24 cellular contexts compared by ENCODE assay signal in genomic region chr1:205069371-205070125, GRCh38. TPM values are rescaled to one million over a fixed set of nuclear protein-coding genes. Genes with fewer than 3 reads are reported as not detected.
DNase-seq lines count a peak whose midpoint lies in the region; ATAC-seq, FAIRE-seq and TF ChIP-seq lines count a peak whose summit lies in the region.
"Had no signal": no experiment of that assay in that cellular context is flagged by ENCODE, and none has a peak within 500 bp of the region (broad histone marks: within the 10 kb centered on the region; RNA-seq: fewer than 3 reads in every experiment).

No MANE protein-coding gene starts in this region.

- no peak overlapping the region for H2AFZ ChIP-seq in K562 (ENCODE audit: low read depth, low read length)

- peaks cover 7% of the 10 kb centered on the region for H3K4me1 ChIP-seq in left ventricle myocardium inferior
- H3K4me1 ChIP-seq in K562 (replicated peaks in 1 of 2; ENCODE audit: control insufficient read depth in 2 of 2, insufficient read depth in 2 of 2, low read length in 2 of 2) = peaks cover 0 to 23% of the 10 kb centered on the region in 2 experiments; a peak in 3 of 5 replicates
- no peaks in the 10 kb centered on the region for H3K4me1 ChIP-seq in tibial artery
- H3K4me1 ChIP-seq in thyroid gland = no peaks in the 10 kb centered on the region
- H3K4me1 ChIP-seq: A549 had no signal

- peak; percentile 42 for ATAC-seq in Right ventricle myocardium superior (ENCODE audit: poor library complexity)
- no peak for ATAC-seq in K562
- ATAC-seq in GM19324 (IDR thresholded peaks at IDR 0.05; ENCODE audit: low FRiP score, unreplicated experiment) = no peak
- ATAC-seq: A549; activated CD4-positive, alpha-beta T cell treated with anti-CD3 and anti-CD28 coated beads for 36 hours; activated naive CD8-positive, alpha-beta T cell treated with anti-CD3 and anti-CD28 coated beads, Interleukin-2, amount 50 U/mL, for 24 hours had no signal

- POLR2A ChIA-PET in K562 (lab: Yijun Ruan, JAX) = interaction anchor here (1.0 to 1.7 kb wide), 2 partner anchors 8 to 187 kb away, joined by 3 to 4 read pairs; no protein-coding TSS in a partner anchor

- H3K9me3 ChIP-seq in left ventricle myocardium inferior (replicated peaks) (no peaks in the 10 kb centered on the region), K562 (replicated peaks; ENCODE audit: control insufficient read depth, insufficient read depth, low read depth, low read length) (no peaks in the 10 kb centered on the region), tibial artery (no peaks in the 10 kb centered on the region), thyroid gland (no peaks in the 10 kb centered on the region)
- H3K9me3 ChIP-seq: A549, tibial nerve had no signal

- intact Hi-C loops in Right ventricle myocardium superior (cut with DNase I) = no loop called here
- intact Hi-C loops in left ventricle myocardium inferior (cut with micrococcal nuclease) = no loop called here
- intact Hi-C loops in K562 (cut with micrococcal nuclease) = loop anchor here (10.0 kb wide), 1 partner anchor 265 kb away; no protein-coding TSS in a partner anchor
- intact Hi-C loops in tibial artery (cut with DNase I; ENCODE audit: low total_unique reads) = no loop called here
- intact Hi-C loops in thyroid gland (cut with DNase I) = no loop called here

- H3K4me3 ChIP-seq in left ventricle myocardium inferior (no peak overlapping the region), K562 (no peak overlapping the region), tibial artery (no peak overlapping the region), thyroid gland (replicated peaks in 1 of 3) (no peak overlapping the region)
- H3K4me3 ChIP-seq: A549, tibial nerve had no signal

- no peak for TF ChIP-seq POLR2A in K562 (conservative IDR thresholded peaks at IDR 0.05)
- TF ChIP-seq POLR2A in thyroid gland (IDR thresholded peaks at IDR 0.05) = no peak

- in situ Hi-C loops in K562 (cut with MboI) = no loop called here

- no peak for TF ChIP-seq RAD21 in K562 (CRISPR knock-in tag; conservative IDR thresholded peaks at IDR 0.05 in 1 of 2, IDR thresholded peaks at IDR 0.05 in 1 of 2)

- H3K9me1 ChIP-seq in K562 (ENCODE audit: control insufficient read depth, insufficient read depth, low read length) = no peaks in the 10 kb centered on the region

- peak overlapping the region in 1 of 2 experiments; percentile 14; a peak in 1 of 4 replicates for H3K9ac ChIP-seq in K562 (ENCODE audit: insufficient read depth in 1 of 2, low read depth in 2 of 2, low read length in 2 of 2)

- H3K36me3 ChIP-seq in left ventricle myocardium inferior (no peaks in the 10 kb centered on the region), K562 (ENCODE audit: control insufficient read depth, insufficient read depth, low read length) (no peaks in the 10 kb centered on the region), tibial artery (no peaks in the 10 kb centered on the region), thyroid gland (no peaks in the 10 kb centered on the region)

- TF ChIP-seq EP300 in K562 (IDR thresholded peaks at IDR 0.05; ENCODE audit: low read length) = no peak

- FAIRE-seq in K562 (lab: Jason Lieb, UNC) = no peak
- FAIRE-seq: A549, H54 had no signal

- H3K27me3 ChIP-seq in left ventricle myocardium inferior (ENCODE audit: low read depth) (peaks cover 5% of the 10 kb centered on the region), K562 (ENCODE audit: control insufficient read depth in 2 of 2, insufficient read depth in 2 of 2, low read length in 2 of 2) (peaks cover 66 to 96% of the 10 kb centered on the region in 2 experiments), tibial artery (no peaks in the 10 kb centered on the region), thyroid gland (no peaks in the 10 kb centered on the region)
- H3K27me3 ChIP-seq: tibial nerve had no signal

- no TSS peak for BruUV-seq in K562 (replicated peaks; lab: Mats Ljungman, UMichigan)

- no peak overlapping the region for H3K27ac ChIP-seq in left ventricle myocardium inferior (replicated peaks)
- H3K27ac ChIP-seq in K562 (ENCODE audit: extremely low read depth, low read depth, low read length) = no peak overlapping the region
- H3K27ac ChIP-seq in tibial artery = no peak overlapping the region
- H3K27ac ChIP-seq in thyroid gland = no peak overlapping the region
- H3K27ac ChIP-seq: A549, RWPE1, tibial nerve had no signal

- no peak for DNase-seq in Right ventricle myocardium superior
- DNase-seq in left ventricle myocardium inferior = no peak
- no peak for DNase-seq in K562 (ENCODE audit: extremely low read depth in 1 of 4, low spot score in 3 of 4)
- peak; percentile 89 for DNase-seq in mesenteric fat pad (ENCODE audit: low spot score)
- peak; percentile 14 to 60 for DNase-seq in tibial artery
- DNase-seq in thyroid gland = no peak
- no peak for DNase-seq in NCI-H2029 treated with DMSO at 0.1 percent for 48 hours (lab: John Stamatoyannopoulos, UW)
- DNase-seq: activated CD4-positive, alpha-beta T cell treated with anti-CD3 and anti-CD28 coated beads for 36 hours; activated CD8-positive, alpha-beta memory T cell treated with anti-CD3 and anti-CD28 coated beads for 24 hours; activated gamma-delta T cell; activated naive CD8-positive, alpha-beta T cell treated with anti-CD3 and anti-CD28 coated beads, Interleukin-2, amount 50 U/mL, for 24 hours; CD4-positive, alpha-beta memory T cell; mammary epithelial cell; NCI-H1417; NCI-H82; stimulated activated naive CD4-positive, alpha-beta T cell treated with Interleukin-2 at 50 U/mL for 16 hours had no signal

- peaks cover 12% of the 10 kb centered on the region; the same call in 1 of the 2 replicates for H4K20me1 ChIP-seq in K562 (replicated peaks; ENCODE audit: control insufficient read depth, insufficient read depth, low read length)

- H3K4me2 ChIP-seq in K562 (ENCODE audit: insufficient read depth, low read length) = no peak overlapping the region
- H3K4me2 ChIP-seq: A549 had no signal

- TF ChIP-seq CTCF in left ventricle myocardium inferior (IDR thresholded peaks at IDR 0.05; ENCODE audit: borderline replicate concordance) (no peak), K562 (IDR thresholded peaks at IDR 0.05 in 2 of 3, conservative IDR thresholded peaks at IDR 0.05 in 1 of 3; ENCODE audit: insufficient read depth in 2 of 3, low read depth in 1 of 3, low read length in 3 of 3) (no peak), tibial artery (IDR thresholded peaks at IDR 0.05) (no peak), thyroid gland (IDR thresholded peaks at IDR 0.05) (no peak)

- CTCF ChIA-PET in K562 (lab: Yijun Ruan, JAX; ENCODE audit: low intra/inter-chr PET ratio) = no interaction called here

- no peaks in the 10 kb centered on the region for H3K79me2 ChIP-seq in K562 (ENCODE audit: control insufficient read depth, insufficient read depth, low read length)

- 8% methylated on average over 41 of the region's 42 CpGs for WGBS in K562 (ENCODE audit: insufficient coverage, low coverage, missing lambda C conversion rate)
- 82 to 91% methylated on average over 26 to 35 of the region's 42 CpGs for WGBS in thyroid gland, 2 donors

RNA-seq across cellular contexts. Expression of gene TMEM81, which starts 14.7 kb away (rescaled TPM):
- total RNA-seq in Right ventricle myocardium superior (2.7 TPM), left ventricle myocardium inferior (3.1 TPM), K562 (2014; rRNA removed) (3.2 and 3.6 TPM in 2 replicates), K562 (2014; rRNA removed; fragmentation: Illumina TruSeq; extraction: Trizol) (5.4 and 5.7 TPM in 2 replicates), K562 (2015; rRNA removed; fragmentation: Illumina TruSeq; extraction: Trizol) (3.8 and 4.0 TPM in 2 replicates), K562 (2021) (5.0 and 5.2 TPM in 2 replicates), mesenteric fat pad (2.2 TPM), thyroid gland (1 to 10 TPM in 2 of 4 donors, under 1 TPM in 2; 0.59 to 3.9 (median 1.5) TPM)
- total RNA-seq in K562 (2011; cell fraction: chromatin; rRNA removed; ENCODE audit: low replicate concordance) = 16.9 and 23.6 TPM in 2 replicates
- 11.1 and 12.3 TPM in 2 replicates for total RNA-seq in K562 (2011; cell fraction: nucleolus; rRNA removed)
- 12.7 and 14.0 TPM in 2 replicates for total RNA-seq in K562 (2011; cell fraction: nucleoplasm; rRNA removed)
- polyA plus RNA-seq in K562 (2011; rRNA removed) (6.1 and 6.5 TPM in 2 replicates), K562 (2014; fragmentation: Illumina TruSeq; extraction: Trizol) (4.4 and 4.5 TPM in 2 replicates), K562 (2014; fragmentation: Nextera tagmentation; extraction: Ambion mirVana) (1 to 10 TPM; 3.6 to 4.2 TPM), K562 (2014; rRNA removed) (4.9 and 5.9 TPM in 2 replicates)
- polyA plus RNA-seq in K562 (2011; cell fraction: cytosol; rRNA removed) = 1.8 and 4.7 TPM in 2 replicates
- 3.1 and 4.5 TPM in 2 replicates for polyA plus RNA-seq in K562 (2011; cell fraction: nucleus; rRNA removed)
- 3.6 and 5.1 TPM in 2 replicates for polyA plus RNA-seq in K562 (2012)
- 14.6 and 18.9 TPM in 2 replicates for polyA minus RNA-seq in K562 (2011; rRNA and poly(A)+ RNA removed)
- polyA minus RNA-seq in K562 (2011; cell fraction: cytosol; rRNA and poly(A)+ RNA removed) = 2.4 and 3.3 TPM in 2 replicates
- polyA minus RNA-seq in K562 (2011; cell fraction: nucleus; rRNA and poly(A)+ RNA removed) = 3.1 and 5.9 TPM in 2 replicates

RNA-seq across cellular contexts. Expression of gene CNTN2, which starts 26.5 kb away (rescaled TPM):
- total RNA-seq in Right ventricle myocardium superior = 0.38 TPM
- total RNA-seq in left ventricle myocardium inferior = 0.58 TPM
- total RNA-seq in K562 (2011; cell fraction: chromatin; rRNA removed; ENCODE audit: low replicate concordance) = not detected in 2 replicates
- not detected in 2 replicates for total RNA-seq in K562 (2011; cell fraction: nucleolus; rRNA removed)
- not detected in 2 replicates for total RNA-seq in K562 (2011; cell fraction: nucleoplasm; rRNA removed)
- total RNA-seq in K562 (2014; rRNA removed) = not detected in 2 replicates
- not detected in 2 replicates for total RNA-seq in K562 (2014; rRNA removed; fragmentation: Illumina TruSeq; extraction: Trizol)
- total RNA-seq in K562 (2015; rRNA removed; fragmentation: Illumina TruSeq; extraction: Trizol) = not detected in 2 replicates
- total RNA-seq in K562 (2021) = not detected in 2 replicates
- polyA plus RNA-seq in K562 (2011; rRNA removed) = not detected in 2 replicates
- polyA plus RNA-seq in K562 (2011; cell fraction: cytosol; rRNA removed) = not detected in 2 replicates
- polyA plus RNA-seq in K562 (2011; cell fraction: nucleus; rRNA removed) = not detected in 2 replicates
- 0.06 and 0.17 TPM in 2 replicates for polyA plus RNA-seq in K562 (2012)
- polyA plus RNA-seq in K562 (2014; fragmentation: Illumina TruSeq; extraction: Trizol) = not detected in 2 replicates
- not detected for polyA plus RNA-seq in K562 (2014; fragmentation: Nextera tagmentation; extraction: Ambion mirVana)
- not detected in 2 replicates for polyA plus RNA-seq in K562 (2014; rRNA removed)
- not detected in 2 replicates for polyA minus RNA-seq in K562 (2011; rRNA and poly(A)+ RNA removed)
- polyA minus RNA-seq in K562 (2011; cell fraction: cytosol; rRNA and poly(A)+ RNA removed) = not detected in 2 replicates
- not detected in 2 replicates for polyA minus RNA-seq in K562 (2011; cell fraction: nucleus; rRNA and poly(A)+ RNA removed)
- not detected for total RNA-seq in mesenteric fat pad
- total RNA-seq in thyroid gland = under 1 TPM in 3 of 4 donors, not detected in 1; 0.20 to 0.45 (median 0.27) TPM
- total RNA-seq: activated CD4-positive, alpha-beta T cell treated with anti-CD3 and anti-CD28 coated beads for 36 hours; CD4-positive, alpha-beta memory T cell; epithelial cell of proximal tubule; kidney epithelial cell; T-helper 2 cell treated with Interferon-gamma antibody and Interleukin-4, amounts not matched to agents 100 ng/mL and 5 ng/mL, for 36 hours had no signal
- polyA plus RNA-seq: A549; CD4-positive, alpha-beta memory T cell; mammary epithelial cell had no signal

RNA-seq across cellular contexts. Expression of gene RBBP5, which starts 52.2 kb away (rescaled TPM):
- total RNA-seq in Right ventricle myocardium superior (9.3 TPM), left ventricle myocardium inferior (10.3 TPM), K562 (2014; rRNA removed) (23.1 and 23.5 TPM in 2 replicates), K562 (2014; rRNA removed; fragmentation: Illumina TruSeq; extraction: Trizol) (37.4 and 38.7 TPM in 2 replicates), K562 (2015; rRNA removed; fragmentation: Illumina TruSeq; extraction: Trizol) (31.1 and 34.9 TPM in 2 replicates), K562 (2021) (24.7 and 25.4 TPM in 2 replicates), mesenteric fat pad (9.8 TPM), thyroid gland (10 to 100 TPM; 19.4 to 86.5 (median 41.6) TPM)
- total RNA-seq in K562 (2011; cell fraction: chromatin; rRNA removed; ENCODE audit: low replicate concordance) = 19.0 and 34.7 TPM in 2 replicates
- 11.5 and 13.0 TPM in 2 replicates for total RNA-seq in K562 (2011; cell fraction: nucleolus; rRNA removed)
- 18.9 and 25.9 TPM in 2 replicates for total RNA-seq in K562 (2011; cell fraction: nucleoplasm; rRNA removed)
- polyA plus RNA-seq in K562 (2011; rRNA removed) (21.3 and 29.1 TPM in 2 replicates), K562 (2014; fragmentation: Illumina TruSeq; extraction: Trizol) (26.1 and 31.9 TPM in 2 replicates), K562 (2014; fragmentation: Nextera tagmentation; extraction: Ambion mirVana) (10 to 100 TPM; 20.0 to 28.4 TPM), K562 (2014; rRNA removed) (17.2 and 20.7 TPM in 2 replicates)
- polyA plus RNA-seq in K562 (2011; cell fraction: cytosol; rRNA removed) = 7.5 and 16.4 TPM in 2 replicates
- polyA plus RNA-seq in K562 (2011; cell fraction: nucleus; rRNA removed) = 4.6 and 5.7 TPM in 2 replicates
- 17.8 and 19.5 TPM in 2 replicates for polyA plus RNA-seq in K562 (2012)
- polyA minus RNA-seq in K562 (2011; rRNA and poly(A)+ RNA removed) = 50.4 and 73.6 TPM in 2 replicates
- 17.9 and 25.6 TPM in 2 replicates for polyA minus RNA-seq in K562 (2011; cell fraction: cytosol; rRNA and poly(A)+ RNA removed)
- polyA minus RNA-seq in K562 (2011; cell fraction: nucleus; rRNA and poly(A)+ RNA removed) = 6.1 and 10.8 TPM in 2 replicates

Comparison
In these comparisons a context has a peak if more than half of its experiments do, and no peak if none do; other contexts are left out.
1. DNase-seq: peak in mesenteric fat pad (single experiment) and tibial artery (2 of 2); none in Right ventricle myocardium superior (single experiment), left ventricle myocardium inferior (single experiment), K562 (0 of 4), thyroid gland (0 of 2) and NCI-H2029 treated with DMSO at 0.1 percent for 48 hours (single experiment).